14 cellular contexts compared by ENCODE assay signal in the genomic region with DNA sequence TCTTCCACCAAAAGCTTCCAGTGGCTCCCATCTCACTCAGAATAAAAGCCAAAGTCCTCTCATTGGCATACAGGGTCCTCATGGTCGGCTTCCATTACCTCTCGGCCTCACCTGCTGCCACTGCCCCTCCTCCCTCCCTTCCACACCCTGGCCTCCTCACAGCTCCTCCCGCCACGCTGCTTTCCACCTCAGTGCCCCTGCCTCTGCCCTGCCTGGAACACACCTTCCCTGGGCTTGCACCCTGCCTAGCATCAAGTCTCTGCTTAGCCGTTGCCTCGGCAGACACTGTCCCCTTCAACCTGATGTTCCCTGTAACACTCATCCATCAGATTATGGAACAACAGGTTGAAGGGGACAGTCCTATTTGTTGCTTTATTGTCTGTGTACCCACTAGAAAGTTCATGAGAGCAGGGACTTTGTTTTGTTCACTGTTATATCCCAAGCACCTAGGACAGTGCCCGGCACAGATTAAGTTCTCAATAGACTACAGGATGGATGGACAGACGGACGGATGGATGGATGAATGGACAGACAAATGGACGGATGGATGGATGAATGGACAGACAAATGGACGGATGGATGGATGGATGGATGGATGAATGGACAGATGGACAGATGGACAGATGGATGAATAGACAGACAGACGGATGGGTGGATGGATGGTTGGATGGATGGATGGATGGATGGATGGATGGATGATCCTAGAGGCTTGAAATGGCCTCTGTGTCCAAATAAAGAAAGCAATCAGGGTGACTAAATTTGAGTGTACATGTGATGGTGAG. TPM values are rescaled to one million over a fixed set of nuclear protein-coding genes. Genes with fewer than 3 reads are reported as not detected.
DNase-seq lines count a peak whose midpoint lies in the region; ATAC-seq and TF ChIP-seq lines count a peak whose summit lies in the region.
"Had no signal": no experiment of that assay in that cellular context is flagged by ENCODE, and none has a peak within 500 bp of the region (broad histone marks: within the 10 kb centered on the region; RNA-seq: fewer than 3 reads in every experiment).

No MANE protein-coding gene starts in this region.

- TF ChIP-seq CTCF in HEK293 (tag by site-specific recombination; IDR thresholded peaks at IDR 0.05) (no peak), neural crest cell (conservative IDR thresholded peaks at IDR 0.05) (no peak), thyroid gland (IDR thresholded peaks at IDR 0.05) (no peak), omental fat pad (IDR thresholded peaks at IDR 0.05) (no peak)

- H3K9ac ChIP-seq in BLaER1, result peak overlapping the region; percentile 31; the same call in 1 of the 2 replicates

- no peak for TF ChIP-seq POLR2A in thyroid gland (IDR thresholded peaks at IDR 0.05)

- H3K4me1 ChIP-seq in BLaER1 (peaks cover 61% of the 10 kb centered on the region), HEK293 (ENCODE audit: control insufficient read depth, insufficient read depth, low read length) (no peaks in the 10 kb centered on the region), thyroid gland (peaks cover 0 to 4% of the 10 kb centered on the region in 2 donors)
- H3K4me1 ChIP-seq: SJSA1 had no signal

- 55 to 61% methylated on average over 12 of the region's 12 CpGs for WGBS in thyroid gland, 2 donors

- peaks cover 14% of the 10 kb centered on the region for H3K4me1 Mint-ChIP-seq in activated T-helper 17 cell treated with anti-CD3 and anti-CD28 coated beads, Interleukin-2, amount 50 U/mL, for 72 hours
- peaks cover 78% of the 10 kb centered on the region for H3K4me1 Mint-ChIP-seq in neural crest cell

- POLR2A ChIA-PET in HEK293 (lab: Yijun Ruan, JAX), result no interaction called here

- CTCF ChIA-PET in HEK293 (lab: Yijun Ruan, JAX), result interaction anchor here (1.1 to 1.8 kb wide), 2 partner anchors 10 to 42 kb away, joined by 3 to 6 read pairs; no protein-coding TSS in a partner anchor

- H3K27ac ChIP-seq in BLaER1 (peak overlapping the region; percentile 81), HEK293 (ENCODE audit: extremely low read depth, low read depth, low read length) (no peak overlapping the region), thyroid gland (no peak overlapping the region)
- H3K27ac ChIP-seq: RWPE1, SJSA1 had no signal

- H3K36me3 Mint-ChIP-seq in activated T-helper 17 cell treated with anti-CD3 and anti-CD28 coated beads, Interleukin-2, amount 50 U/mL, for 72 hours (ENCODE audit: low read depth), result no peaks in the 10 kb centered on the region
- H3K36me3 Mint-ChIP-seq in neural crest cell (ENCODE audit: low read depth), result peaks cover 6% of the 10 kb centered on the region

- peak overlapping the region; percentile 1 for H3K4me3 Mint-ChIP-seq in activated T-helper 17 cell treated with anti-CD3 and anti-CD28 coated beads, Interleukin-2, amount 50 U/mL, for 72 hours
- H3K4me3 Mint-ChIP-seq in neural crest cell, result no peak overlapping the region
- H3K4me3 Mint-ChIP-seq: H9 had no signal

- H3K9me3 Mint-ChIP-seq in activated T-helper 17 cell treated with anti-CD3 and anti-CD28 coated beads, Interleukin-2, amount 50 U/mL, for 72 hours, result no peaks in the 10 kb centered on the region
- peaks cover 4% of the 10 kb centered on the region for H3K9me3 Mint-ChIP-seq in neural crest cell
- H3K9me3 Mint-ChIP-seq: H9 had no signal

- no peak overlapping the region for H3K4me3 ChIP-seq in BLaER1
- no peak overlapping the region for H3K4me3 ChIP-seq in HEK293 (ENCODE audit: low read depth, low read length)
- no peak overlapping the region for H3K4me3 ChIP-seq in thyroid gland (replicated peaks in 1 of 3)
- H3K4me3 ChIP-seq: SJSA1 had no signal

- H3K36me3 ChIP-seq in BLaER1, result no peaks in the 10 kb centered on the region
- H3K36me3 ChIP-seq in HEK293 (ENCODE audit: control insufficient read depth in 2 of 2, insufficient read depth in 1 of 2, low read length in 2 of 2), result no peaks in the 10 kb centered on the region
- no peaks in the 10 kb centered on the region for H3K36me3 ChIP-seq in thyroid gland
- H3K36me3 ChIP-seq: SJSA1 had no signal

- H3K27me3 ChIP-seq in BLaER1, result no peaks in the 10 kb centered on the region
- no peaks in the 10 kb centered on the region for H3K27me3 ChIP-seq in thyroid gland

- DNase-seq in neural crest cell (ENCODE audit: low read depth, low spot score), result no peak
- DNase-seq in thyroid gland, result no peak
- no peak for DNase-seq in omental fat pad (ENCODE audit: low spot score)
- DNase-seq: DMS 273 treated with DMSO at 0.1 percent for 48 hours; H9; NCI-H1436; NCI-H2029 treated with DMSO at 0.1 percent for 48 hours; NK-92 treated with Interleukin-12 subunit alpha and Interleukin-12 subunit beta, amount 100 ng/mL, for 24 hours had no signal

- H3K4me2 ChIP-seq in BLaER1, result peak overlapping the region; percentile 81

- H3K27me3 Mint-ChIP-seq in activated T-helper 17 cell treated with anti-CD3 and anti-CD28 coated beads, Interleukin-2, amount 50 U/mL, for 72 hours, result peaks cover 26% of the 10 kb centered on the region
- H3K27me3 Mint-ChIP-seq in neural crest cell (ENCODE audit: low read depth), result no peaks in the 10 kb centered on the region

- no peak overlapping the region for H3K27ac Mint-ChIP-seq in activated T-helper 17 cell treated with anti-CD3 and anti-CD28 coated beads, Interleukin-2, amount 50 U/mL, for 72 hours
- H3K27ac Mint-ChIP-seq in neural crest cell (ENCODE audit: unreplicated experiment), result peak overlapping the region; percentile 30

- 0 out of 2 replicates have a peak, but pooled peaks cover 5% of the 10 kb centered on the region for H4K20me1 ChIP-seq in BLaER1

- H3K9me3 ChIP-seq in BLaER1, result no peaks in the 10 kb centered on the region
- no peaks in the 10 kb centered on the region for H3K9me3 ChIP-seq in HEK293 (ENCODE audit: control insufficient read depth, insufficient read depth, low read depth, low read length)
- H3K9me3 ChIP-seq in thyroid gland, result no peaks in the 10 kb centered on the region
- H3K9me3 ChIP-seq: SJSA1 had no signal

- no peak for ATAC-seq in activated T-helper 17 cell treated with anti-CD3 and anti-CD28 coated beads, Interleukin-2, amount 50 U/mL, for 72 hours (replicated peaks)
- no peak for ATAC-seq in HG02840 (IDR thresholded peaks at IDR 0.05; ENCODE audit: low FRiP score, unreplicated experiment)
- no peak for ATAC-seq in omental fat pad (ENCODE audit: low FRiP score)

- intact Hi-C loops in thyroid gland (cut with DNase I), result no loop called here

TF ChIP-seq in HEK293, 187 proteins besides CTCF, POLR2A, EP300 and RAD21:
- TF ChIP-seq ZNF366 (tag by site-specific recombination; conservative IDR thresholded peaks at IDR 0.05) (peak; percentile 99), REST (tag by site-specific recombination; IDR thresholded peaks at IDR 0.05) (peak; percentile 60), ZNF18 (tag by site-specific recombination; IDR thresholded peaks at IDR 0.05) (no peak), ZNF239 (tag by site-specific recombination; IDR thresholded peaks at IDR 0.05) (no peak), SCRT2 (tag by site-specific recombination; IDR thresholded peaks at IDR 0.05) (peak; percentile 61; the same call in 1 of the 2 replicates)

RNA-seq across cellular contexts. Expression of gene FIGNL2, which starts 14.9 kb away (rescaled TPM):
- under 1 TPM; 0.50 to 0.53 TPM for total RNA-seq in activated T-helper 17 cell treated with anti-CD3 and anti-CD28 coated beads, Interleukin-2, amount 50 U/mL, for 72 hours
- 38.0 and 39.7 TPM in 2 replicates for total RNA-seq in neural crest cell
- total RNA-seq in thyroid gland, result 1 to 10 TPM in 2 of 4 donors, under 1 TPM in 2; 0.45 to 1.6 (median 1.1) TPM
- total RNA-seq in omental fat pad, result under 1 TPM in 3 of 4 donors, not detected in 1; 0.24 to 0.63 (median 0.63) TPM
- total RNA-seq: SJSA1 had no signal

RNA-seq across cellular contexts. Expression of gene ANKRD33, which starts 54.3 kb away (rescaled TPM):
- total RNA-seq in activated T-helper 17 cell treated with anti-CD3 and anti-CD28 coated beads, Interleukin-2, amount 50 U/mL, for 72 hours, result not detected
- total RNA-seq in neural crest cell (not detected in 2 replicates), thyroid gland (not detected), omental fat pad (not detected)
- total RNA-seq: SJSA1 had no signal

Comparison
In these comparisons a context has a peak if more than half of its experiments do, and no peak if none do; other contexts are left out.
1. RNA of gene FIGNL2, which starts 14.9 kb away (total RNA-seq): 38.0 to 39.7 TPM in neural crest cell; 0.45 to 1.6 TPM in thyroid gland, 0.24 to 0.63 TPM in omental fat pad and 0.50 to 0.53 TPM in activated T-helper 17 cell treated with anti-CD3 and anti-CD28 coated beads, Interleukin-2, amount 50 U/mL, for 72 hours; every median in the first group is over 10 times any median in the second.